ENCODE assay signal across 20 cellular contexts in the genomic region with DNA sequence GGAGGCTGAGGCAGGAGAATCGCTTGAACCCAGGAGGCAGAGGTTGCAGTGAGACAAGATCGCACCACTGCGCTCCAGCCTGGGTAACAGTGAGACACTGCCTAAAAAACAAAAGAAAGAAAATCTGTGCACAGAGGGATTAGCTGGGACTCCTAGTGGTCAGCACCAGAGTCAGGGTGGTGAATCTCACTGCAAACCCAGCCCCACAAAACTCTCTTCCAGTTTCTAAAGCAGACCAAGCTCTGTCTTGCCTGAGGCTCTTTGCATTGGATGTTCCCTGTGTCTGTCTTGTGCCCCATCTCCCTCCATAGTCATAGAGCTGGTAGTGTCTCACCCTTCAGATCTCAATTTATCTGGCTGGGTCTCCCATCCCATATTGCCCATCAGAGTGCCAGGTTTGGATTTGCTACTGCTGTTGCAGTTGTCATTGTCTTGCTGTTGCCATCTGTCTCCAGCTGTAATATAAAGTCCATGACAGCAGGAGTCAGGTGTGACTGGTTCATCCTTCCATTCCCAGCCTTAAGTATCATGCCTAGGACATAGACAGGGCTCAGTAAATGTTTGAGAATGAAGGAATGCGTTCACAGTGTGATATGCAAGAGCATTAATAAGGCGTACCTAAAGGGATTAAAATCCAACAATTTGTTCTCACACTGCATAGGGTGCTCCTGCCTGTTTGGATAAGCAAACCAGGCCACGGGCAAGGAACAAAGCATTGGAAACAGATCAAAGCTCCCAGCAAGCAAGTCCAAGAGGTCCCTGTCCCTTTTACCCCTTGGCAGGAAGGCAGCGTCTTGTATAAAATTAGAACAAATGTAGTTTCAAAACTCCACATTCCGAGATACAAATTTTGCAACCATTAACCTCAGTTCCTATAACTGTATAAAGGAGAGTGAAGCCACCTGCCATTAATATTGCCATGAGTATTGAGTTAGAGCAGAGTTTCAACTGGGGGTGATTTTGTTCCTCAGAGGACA.
"Had no signal": no experiment of that assay in that cellular context is flagged by ENCODE, and none has a peak within 500 bp of the region (broad histone marks: within the 10 kb centered on the region; RNA-seq: fewer than 3 reads in every experiment).

No MANE protein-coding gene starts in this region.

- H3K27me3 Mint-ChIP-seq: activated CD4-positive, alpha-beta memory T cell treated with anti-CD3 and anti-CD28 coated beads for 36 hours; activated CD4-positive, alpha-beta T cell treated with anti-CD3 and anti-CD28 coated beads for 36 hours; stimulated activated memory B cell treated with anti-CD40 and anti-IgM and Interleukin-4, amounts not matched to agents 10 μg/mL and 1 μg/mL and 100 μg/mL, for 72 hours had no signal

- H3K27ac ChIP-seq: colonic mucosa, gastroesophageal sphincter, heart right ventricle, neutrophil, sigmoid colon, thoracic aorta had no signal

- H3K4me1 ChIP-seq: colonic mucosa, gastroesophageal sphincter, spleen, upper lobe of left lung had no signal

- H3K4me3 ChIP-seq: colonic mucosa, gastroesophageal sphincter, heart right ventricle, sigmoid colon, spleen, thoracic aorta, upper lobe of left lung had no signal

- H3K36me3 Mint-ChIP-seq: activated CD4-positive, alpha-beta memory T cell treated with anti-CD3 and anti-CD28 coated beads for 36 hours; activated naive CD4-positive, alpha-beta T cell treated with anti-CD3 and anti-CD28 coated beads, Interleukin-2, amount 50 U/mL, for 72 hours; naive thymus-derived CD8-positive, alpha-beta T cell; stimulated activated memory B cell treated with anti-CD40 and anti-IgM and Interleukin-4, amounts not matched to agents 10 μg/mL and 1 μg/mL and 100 μg/mL, for 72 hours; WTC11 had no signal

- ATAC-seq: activated CD4-positive, alpha-beta T cell treated with anti-CD3 and anti-CD28 coated beads for 36 hours; activated naive CD4-positive, alpha-beta T cell treated with anti-CD3 and anti-CD28 coated beads, Interleukin-2, amount 50 U/mL, for 72 hours; gastroesophageal sphincter; heart right ventricle; naive thymus-derived CD8-positive, alpha-beta T cell; stimulated activated memory B cell treated with anti-CD40 and anti-IgM and Interleukin-4, amounts not matched to agents 10 μg/mL and 1 μg/mL and 100 μg/mL, for 72 hours; WTC11 had no signal

- H3K27me3 ChIP-seq: colonic mucosa, neutrophil, sigmoid colon, spleen, upper lobe of left lung had no signal

- H3K4me1 Mint-ChIP-seq: activated CD4-positive, alpha-beta T cell treated with anti-CD3 and anti-CD28 coated beads for 36 hours; naive thymus-derived CD8-positive, alpha-beta T cell; stimulated activated memory B cell treated with anti-CD40 and anti-IgM and Interleukin-4, amounts not matched to agents 10 μg/mL and 1 μg/mL and 100 μg/mL, for 72 hours had no signal

- H3K27ac Mint-ChIP-seq: activated CD4-positive, alpha-beta memory T cell treated with anti-CD3 and anti-CD28 coated beads for 36 hours; activated CD4-positive, alpha-beta T cell treated with anti-CD3 and anti-CD28 coated beads for 36 hours; activated naive CD4-positive, alpha-beta T cell treated with anti-CD3 and anti-CD28 coated beads, Interleukin-2, amount 50 U/mL, for 72 hours; activated T-helper 1 cell treated with anti-CD3 and anti-CD28 coated beads, Interleukin-12 subunit alpha, Interleukin-12 subunit beta, Interleukin-2, Interleukin-4 antibody, amounts not matched to agents 30 ng/mL and 10 ng/mL and 1 ng/mL, durations not matched to agents 14 hours and 24 hours and 36 hours; naive thymus-derived CD8-positive, alpha-beta T cell; stimulated activated memory B cell treated with anti-CD40 and anti-IgM and Interleukin-4, amounts not matched to agents 10 μg/mL and 1 μg/mL and 100 μg/mL, for 72 hours; WTC11 had no signal

- H3K36me3 ChIP-seq: colonic mucosa, gastroesophageal sphincter, heart right ventricle, neutrophil, sigmoid colon, spleen, thoracic aorta, upper lobe of left lung had no signal

- H3K9me3 Mint-ChIP-seq: activated CD4-positive, alpha-beta memory T cell treated with anti-CD3 and anti-CD28 coated beads for 36 hours; activated T-helper 1 cell treated with anti-CD3 and anti-CD28 coated beads, Interleukin-12 subunit alpha, Interleukin-12 subunit beta, Interleukin-2, Interleukin-4 antibody, amounts not matched to agents 30 ng/mL and 10 ng/mL and 1 ng/mL, durations not matched to agents 14 hours and 24 hours and 36 hours; WTC11 had no signal

- DNase-seq: activated CD4-positive, alpha-beta memory T cell treated with anti-CD3 and anti-CD28 coated beads for 36 hours; activated CD4-positive, alpha-beta T cell treated with anti-CD3 and anti-CD28 coated beads for 36 hours; activated gamma-delta T cell treated with Interleukin-2 at 50 U/mL for 16 hours; activated T-cell treated with anti-CD3 and anti-CD28 coated beads for 4 hours; amniotic stem cell; colonic mucosa; heart right ventricle; mesenchymal stem cell; naive thymus-derived CD8-positive, alpha-beta T cell; sigmoid colon; spleen; stimulated activated CD4-positive, alpha-beta T cell treated with anti-CD3 and anti-CD28 coated beads, Interleukin-4, amount 100 ng/mL, for 4 hours; upper lobe of left lung had no signal

- H3K4me3 Mint-ChIP-seq: activated CD4-positive, alpha-beta memory T cell treated with anti-CD3 and anti-CD28 coated beads for 36 hours; activated CD4-positive, alpha-beta T cell treated with anti-CD3 and anti-CD28 coated beads for 36 hours; activated T-helper 1 cell treated with anti-CD3 and anti-CD28 coated beads, Interleukin-12 subunit alpha, Interleukin-12 subunit beta, Interleukin-2, Interleukin-4 antibody, amounts not matched to agents 30 ng/mL and 10 ng/mL and 1 ng/mL, durations not matched to agents 14 hours and 24 hours and 36 hours; naive thymus-derived CD8-positive, alpha-beta T cell; stimulated activated memory B cell treated with anti-CD40 and anti-IgM and Interleukin-4, amounts not matched to agents 10 μg/mL and 1 μg/mL and 100 μg/mL, for 72 hours; WTC11 had no signal

- H3K9me3 ChIP-seq: colonic mucosa, gastroesophageal sphincter, heart right ventricle, neutrophil, sigmoid colon, spleen, thoracic aorta, upper lobe of left lung had no signal
